10 cellular contexts compared by ENCODE assay signal in the genomic region with DNA sequence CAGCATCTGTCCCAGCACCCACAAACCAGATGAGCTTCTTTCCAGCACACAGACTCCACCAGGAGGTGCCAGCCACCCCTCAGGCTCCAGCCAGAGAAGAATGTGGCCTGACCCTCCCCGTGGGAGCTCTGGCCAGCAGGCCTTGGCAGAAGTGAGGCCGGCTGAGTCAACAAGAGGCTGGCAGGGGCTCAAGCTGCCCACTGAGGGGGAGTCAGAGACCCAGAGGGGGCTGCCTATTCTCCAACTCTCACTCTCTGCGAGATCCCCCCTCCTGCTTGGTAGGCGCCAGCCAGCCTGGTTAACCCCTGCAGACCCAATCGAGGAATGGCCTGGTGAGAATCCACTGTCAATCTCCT. TPM values are rescaled to one million over a fixed set of nuclear protein-coding genes. Genes with fewer than 3 reads are reported as not detected.
DNase-seq lines count a peak whose midpoint lies in the region; ATAC-seq and TF ChIP-seq lines count a peak whose summit lies in the region.
"Had no signal": no experiment of that assay in that cellular context is flagged by ENCODE, and none has a peak within 500 bp of the region (broad histone marks: within the 10 kb centered on the region; RNA-seq: fewer than 3 reads in every experiment).

No MANE protein-coding gene starts in this region.

- H3K27me3 Mint-ChIP-seq in activated T-cell treated with anti-CD3 and anti-CD28 coated beads, Interleukin-2, amount 50 U/mL, for 4 hours (ENCODE audit: low read depth): peaks cover 13% of the 10 kb centered on the region

- H4K20me1 ChIP-seq in SK-N-SH (ENCODE audit: insufficient read depth): no peaks in the 10 kb centered on the region

- POLR2A ChIA-PET in SK-N-SH (lab: Yijun Ruan, JAX): interaction anchor here (1.3 kb wide), 1 partner anchor 12 kb away, joined by 4 read pairs; no protein-coding TSS in a partner anchor

- H2AFZ ChIP-seq in SK-N-SH (ENCODE audit: low read depth): no peak overlapping the region

- H3K4me3 Mint-ChIP-seq in activated T-cell treated with anti-CD3 and anti-CD28 coated beads, Interleukin-2, amount 50 U/mL, for 4 hours: no peak overlapping the region

- H3K4me1 Mint-ChIP-seq in activated T-cell treated with anti-CD3 and anti-CD28 coated beads, Interleukin-2, amount 50 U/mL, for 4 hours (ENCODE audit: low read depth): peaks cover 6% of the 10 kb centered on the region

- no peak overlapping the region for H3K4me2 ChIP-seq in SK-N-SH

- H3K79me2 ChIP-seq in SK-N-SH (ENCODE audit: insufficient read depth): no peaks in the 10 kb centered on the region

- intact Hi-C loops in ovary (cut with DNase I): loop anchor here in 1 of 4 donors (10.0 kb wide), 1 partner anchor 45 kb away; no protein-coding TSS in a partner anchor

- ATAC-seq in activated T-cell treated with anti-CD3 and anti-CD28 coated beads, Interleukin-2, amount 50 U/mL, for 4 hours: no peak

- H3K36me3 Mint-ChIP-seq in activated T-cell treated with anti-CD3 and anti-CD28 coated beads, Interleukin-2, amount 50 U/mL, for 4 hours (ENCODE audit: insufficient read depth): no peaks in the 10 kb centered on the region

- TF ChIP-seq EP300 in SK-N-SH (IDR thresholded peaks at IDR 0.05; ENCODE audit: borderline replicate concordance in 1 of 2, low read depth in 1 of 2, low read length in 1 of 2): no peak
- no peak for TF ChIP-seq EP300 in ovary (IDR thresholded peaks at IDR 0.05)

- 44% methylated on average over 4 of the region's 5 CpGs for WGBS in SK-N-SH (ENCODE audit: low lambda C conversion rate)
- 17 to 35% (median 22%) methylated on average over 5 of the region's 5 CpGs for WGBS in ovary, 3 donors

- peak; percentile 65 for DNase-seq in COR-L47 (lab: John Stamatoyannopoulos, UW)
- peak; percentile 62 for DNase-seq in SK-N-SH
- DNase-seq in globus pallidus (ENCODE audit: low spot score): peak; percentile 95
- DNase-seq in ovary: peak in 4 of 5 donors; percentile 38 to 71 (median 61)
- no peak for DNase-seq in GM19238 (ENCODE audit: insufficient read length, low spot score)
- DNase-seq in activated T-cell treated with anti-CD3 and anti-CD28 coated beads, Interleukin-2, amount 50 U/mL, for 4 hours: no peak
- DNase-seq in NCI-H2171 (lab: John Stamatoyannopoulos, UW): no peak
- no peak for DNase-seq in NCI-H128 (lab: John Stamatoyannopoulos, UW; ENCODE audit: unreplicated experiment)
- DNase-seq: activated CD8-positive, alpha-beta memory T cell treated with anti-CD3 and anti-CD28 coated beads, Interleukin-2, amount 50 U/mL, for 4 hours had no signal

- H3K27me3 ChIP-seq in SK-N-SH (ENCODE audit: insufficient read depth) (no peaks in the 10 kb centered on the region), ovary (no peaks in the 10 kb centered on the region)

- no peaks in the 10 kb centered on the region for H3K9me3 Mint-ChIP-seq in activated T-cell treated with anti-CD3 and anti-CD28 coated beads, Interleukin-2, amount 50 U/mL, for 4 hours

- peak; percentile 30; the same call in 1 of the 2 replicates for TF ChIP-seq RAD21 in SK-N-SH (IDR thresholded peaks at IDR 0.05; ENCODE audit: low read length)

- CTCF ChIA-PET in SK-N-SH (lab: Yijun Ruan, JAX): interaction anchor here (0.6 to 16.4 kb wide), 7 partner anchors 11 to 374 kb away, joined by 3 to 647 read pairs (median 5); a partner anchor contains a TSS

- H3K4me1 ChIP-seq in SK-N-SH (ENCODE audit: control insufficient read depth in 1 of 2, insufficient read depth in 2 of 2, low read depth in 1 of 2, low read length in 1 of 2) (peaks cover 3 to 5% of the 10 kb centered on the region in 2 experiments; a peak in 1 of 4 replicates), ovary (ENCODE audit: insufficient read depth) (peaks cover 32% of the 10 kb centered on the region)

- H3K36me3 ChIP-seq in SK-N-SH (replicated peaks in 1 of 2; ENCODE audit: control insufficient read depth in 1 of 2, insufficient read depth in 2 of 2, low read length in 1 of 2): no peaks in the 10 kb centered on the region
- no peaks in the 10 kb centered on the region for H3K36me3 ChIP-seq in ovary

- no peaks in the 10 kb centered on the region for H3K9me2 ChIP-seq in SK-N-SH

- H3K9me3 ChIP-seq in SK-N-SH (no peaks in the 10 kb centered on the region), ovary (no peaks in the 10 kb centered on the region)

- H3K4me3 ChIP-seq in SK-N-SH (ENCODE audit: low read depth in 2 of 2, low read length in 1 of 2): no peak overlapping the region
- no peak overlapping the region for H3K4me3 ChIP-seq in ovary

- no peak overlapping the region for H3K27ac ChIP-seq in SK-N-SH (ENCODE audit: low read depth in 2 of 2, low read length in 1 of 2)
- no peak overlapping the region for H3K27ac ChIP-seq in ovary

- TF ChIP-seq CTCF in SK-N-SH (IDR thresholded peaks at IDR 0.05): peak; percentile 62
- TF ChIP-seq CTCF in ovary (IDR thresholded peaks at IDR 0.05): no peak

- H3K9ac ChIP-seq in SK-N-SH: no peak overlapping the region

- no peak for TF ChIP-seq POLR2A in ovary (IDR thresholded peaks at IDR 0.05)

- peaks cover 6% of the 10 kb centered on the region for H3F3A ChIP-seq in SK-N-SH (replicated peaks; ENCODE audit: insufficient read depth)

TF ChIP-seq in SK-N-SH, 30 proteins besides CTCF, POLR2A, EP300 and RAD21 (continues in another document):
- TF ChIP-seq EZH2phosphoT487 (IDR thresholded peaks at IDR 0.05; ENCODE audit: borderline replicate concordance, low read depth) (no peak), RFX5 (IDR thresholded peaks at IDR 0.05; ENCODE audit: low read length) (no peak), FOXJ3 (CRISPR knock-in tag; IDR thresholded peaks at IDR 0.05) (no peak), GABPA (IDR thresholded peaks at IDR 0.05; ENCODE audit: low read depth) (no peak), CHD2 (IDR thresholded peaks at IDR 0.05; ENCODE audit: low read length, partially characterized antibody) (no peak), TCF12 (IDR thresholded peaks at IDR 0.05) (peak; percentile 53; the same call in 1 of the 2 replicates), SMC3 (IDR thresholded peaks at IDR 0.05; ENCODE audit: low read depth, low read length) (peak; percentile 37; the same call in 1 of the 2 replicates), JUND (IDR thresholded peaks at IDR 0.05) (no peak; the same call in 1 of the 2 replicates)
- TF ChIP-seq, protein P1, sequence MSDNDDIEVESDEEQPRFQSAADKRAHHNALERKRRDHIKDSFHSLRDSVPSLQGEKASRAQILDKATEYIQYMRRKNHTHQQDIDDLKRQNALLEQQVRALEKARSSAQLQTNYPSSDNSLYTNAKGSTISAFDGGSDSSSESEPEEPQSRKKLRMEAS (IDR thresholded peaks at IDR 0.05; ENCODE audit: low read depth): peak; percentile 52; the same call in 1 of the 2 replicates
- TF ChIP-seq, protein P2, sequence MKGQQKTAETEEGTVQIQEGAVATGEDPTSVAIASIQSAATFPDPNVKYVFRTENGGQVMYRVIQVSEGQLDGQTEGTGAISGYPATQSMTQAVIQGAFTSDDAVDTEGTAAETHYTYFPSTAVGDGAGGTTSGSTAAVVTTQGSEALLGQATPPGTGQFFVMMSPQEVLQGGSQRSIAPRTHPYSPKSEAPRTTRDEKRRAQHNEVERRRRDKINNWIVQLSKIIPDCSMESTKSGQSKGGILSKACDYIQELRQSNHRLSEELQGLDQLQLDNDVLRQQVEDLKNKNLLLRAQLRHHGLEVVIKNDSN (IDR thresholded peaks at IDR 0.05; ENCODE audit: borderline replicate concordance, low read depth): no peak
- TF ChIP-seq, protein P3, sequence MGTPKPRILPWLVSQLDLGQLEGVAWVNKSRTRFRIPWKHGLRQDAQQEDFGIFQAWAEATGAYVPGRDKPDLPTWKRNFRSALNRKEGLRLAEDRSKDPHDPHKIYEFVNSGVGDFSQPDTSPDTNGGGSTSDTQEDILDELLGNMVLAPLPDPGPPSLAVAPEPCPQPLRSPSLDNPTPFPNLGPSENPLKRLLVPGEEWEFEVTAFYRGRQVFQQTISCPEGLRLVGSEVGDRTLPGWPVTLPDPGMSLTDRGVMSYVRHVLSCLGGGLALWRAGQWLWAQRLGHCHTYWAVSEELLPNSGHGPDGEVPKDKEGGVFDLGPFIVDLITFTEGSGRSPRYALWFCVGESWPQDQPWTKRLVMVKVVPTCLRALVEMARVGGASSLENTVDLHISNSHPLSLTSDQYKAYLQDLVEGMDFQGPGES (IDR thresholded peaks at IDR 0.05; ENCODE audit: low read depth, low read length): no peak

RNA-seq across cellular contexts. Expression of a gene that starts 10.6 kb away (rescaled TPM):
- polyA plus RNA-seq in SK-N-SH (2012; rRNA removed): 11.5 and 24.9 TPM in 2 replicates
- polyA plus RNA-seq in SK-N-SH (2012; cell fraction: cytosol; rRNA removed): 8.9 and 15.8 TPM in 2 replicates
- 14.2 and 19.4 TPM in 2 replicates for polyA plus RNA-seq in SK-N-SH (2012; cell fraction: nucleus; rRNA removed)
- 100 to 1,000 TPM in 2 of 7 donors, 10 to 100 TPM in 5; 25.6 to 125 (median 89.7) TPM for total RNA-seq in ovary
- 10 to 100 TPM in 1 of 2 donors, 1 to 10 TPM in 1; 3.4 to 41.3 TPM for polyA plus RNA-seq in ovary
- total RNA-seq in activated T-cell treated with anti-CD3 and anti-CD28 coated beads, Interleukin-2, amount 50 U/mL, for 4 hours: under 1 TPM; 0.13 to 0.42 (median 0.35) TPM

RNA-seq across cellular contexts. Expression of a gene that starts 30.2 kb away (rescaled TPM):
- polyA plus RNA-seq in SK-N-SH (2012; rRNA removed) (not detected in 2 replicates), ovary (1 to 10 TPM in 1 of 2 donors, under 1 TPM in 1; 0.35 to 2.6 TPM)
- polyA plus RNA-seq in SK-N-SH (2012; cell fraction: cytosol; rRNA removed): not detected in 2 replicates
- not detected in 2 replicates for polyA plus RNA-seq in SK-N-SH (2012; cell fraction: nucleus; rRNA removed)
- total RNA-seq in ovary: 1 to 10 TPM in 2 of 7 donors, not detected in 5; 1.7 to 2.6 TPM
- not detected for total RNA-seq in activated T-cell treated with anti-CD3 and anti-CD28 coated beads, Interleukin-2, amount 50 U/mL, for 4 hours
- total RNA-seq: frontal cortex had no signal

RNA-seq across cellular contexts. Expression of a gene that starts 30.5 kb away (rescaled TPM):
- polyA plus RNA-seq in SK-N-SH (2012; rRNA removed) (13.9 and 14.5 TPM in 2 replicates), ovary (1 to 10 TPM in 1 of 2 donors, under 1 TPM in 1; 0.72 to 7.9 TPM)
- 4.4 and 7.2 TPM in 2 replicates for polyA plus RNA-seq in SK-N-SH (2012; cell fraction: cytosol; rRNA removed)
- polyA plus RNA-seq in SK-N-SH (2012; cell fraction: nucleus; rRNA removed): 27.9 and 29.5 TPM in 2 replicates
- 10 to 100 TPM in 4 of 7 donors, 1 to 10 TPM in 3; 4.8 to 13.6 (median 10.1) TPM for total RNA-seq in ovary
- total RNA-seq in activated T-cell treated with anti-CD3 and anti-CD28 coated beads, Interleukin-2, amount 50 U/mL, for 4 hours: under 1 TPM in 2 of 3 donors, not detected in 1; 0.26 to 0.35 TPM

RNA-seq across cellular contexts. Expression of a gene that starts 59.0 kb away (rescaled TPM):
- polyA plus RNA-seq in SK-N-SH (2012; rRNA removed) (81.1 and 99.4 TPM in 2 replicates), ovary (10 to 100 TPM; 24.1 to 41.9 TPM)
- polyA plus RNA-seq in SK-N-SH (2012; cell fraction: cytosol; rRNA removed): 26.3 and 38.0 TPM in 2 replicates
- 424 and 495 TPM in 2 replicates for polyA plus RNA-seq in SK-N-SH (2012; cell fraction: nucleus; rRNA removed)
- 10 to 100 TPM; 36.8 to 64.7 (median 49.6) TPM for total RNA-seq in ovary
- total RNA-seq in activated T-cell treated with anti-CD3 and anti-CD28 coated beads, Interleukin-2, amount 50 U/mL, for 4 hours: 10 to 100 TPM; 73.3 to 79.5 (median 77.3) TPM

Comparison
In these comparisons a context has a peak if more than half of its experiments do, and no peak if none do; other contexts are left out.
1. DNase-seq: peak in COR-L47 (single experiment), SK-N-SH (single experiment), globus pallidus (single experiment) and ovary (4 of 5); none in GM19238 (single experiment), activated T-cell treated with anti-CD3 and anti-CD28 coated beads, Interleukin-2, amount 50 U/mL, for 4 hours (single experiment), NCI-H2171 (single experiment) and NCI-H128 (single experiment).
2. RNA of a gene that starts 10.6 kb away (total RNA-seq): 25.6 to 125 TPM in ovary; 0.13 to 0.42 TPM in activated T-cell treated with anti-CD3 and anti-CD28 coated beads, Interleukin-2, amount 50 U/mL, for 4 hours; every median in the first group is over 10 times any median in the second.
3. RNA of a gene that starts 30.5 kb away (total RNA-seq): 4.8 to 13.6 TPM in ovary; 0.26 to 0.35 TPM in activated T-cell treated with anti-CD3 and anti-CD28 coated beads, Interleukin-2, amount 50 U/mL, for 4 hours; every median in the first group is over 4 times any median in the second.